13 cellular contexts compared by ENCODE assay signal in the genomic region with DNA sequence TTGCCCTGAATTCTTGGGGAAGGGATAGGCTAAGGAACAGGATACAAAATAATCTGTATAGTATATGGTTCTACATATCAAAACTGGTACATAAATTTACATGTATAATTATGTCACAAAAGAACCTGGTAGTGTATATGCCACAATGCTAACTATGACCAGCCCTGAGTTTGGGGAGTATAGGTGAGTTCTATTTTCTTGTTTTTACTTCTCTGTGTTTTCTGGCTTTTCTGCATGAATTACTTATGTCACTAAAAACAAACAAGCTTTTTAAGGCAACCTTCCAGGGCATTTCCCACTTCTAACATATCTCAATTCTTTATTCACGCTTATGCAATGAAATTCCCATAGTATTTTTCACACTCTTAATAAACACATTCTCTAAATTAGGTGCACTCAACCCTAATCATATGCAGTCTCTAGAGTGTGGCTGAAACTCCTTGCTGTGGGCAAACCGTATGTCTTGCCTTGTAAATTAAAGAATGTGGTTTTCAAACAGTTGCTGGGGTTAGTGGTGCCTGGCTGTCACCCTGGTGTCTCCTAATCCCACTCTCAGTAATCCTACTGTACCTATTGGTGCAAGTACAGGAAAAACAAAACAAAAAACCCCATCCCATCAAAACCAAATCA. TPM values are rescaled to one million over a fixed set of nuclear protein-coding genes. Genes with fewer than 3 reads are reported as not detected.
DNase-seq lines count a peak whose midpoint lies in the region; ATAC-seq and TF ChIP-seq lines count a peak whose summit lies in the region.
"Had no signal": no experiment of that assay in that cellular context is flagged by ENCODE, and none has a peak within 500 bp of the region (broad histone marks: within the 10 kb centered on the region; RNA-seq: fewer than 3 reads in every experiment).

No MANE protein-coding gene starts in this region.

- peak; percentile 87 for ATAC-seq in GM18511 (IDR thresholded peaks at IDR 0.05; ENCODE audit: unreplicated experiment)
- peak; percentile 54 for ATAC-seq in GM19468 (IDR thresholded peaks at IDR 0.05; ENCODE audit: extremely low read depth, unreplicated experiment)
- ATAC-seq in HG03064 (IDR thresholded peaks at IDR 0.05; ENCODE audit: low read depth, unreplicated experiment), result peak; percentile 82

- H3K4me3 ChIP-seq in colonic mucosa, result no peak overlapping the region
- H3K4me3 ChIP-seq in transverse colon, result no peak overlapping the region
- H3K4me3 ChIP-seq: HAP-1, tibial artery had no signal

- CTCF ChIA-PET in activated CD4-positive, alpha-beta memory T cell treated with anti-CD3 and anti-CD28 coated beads, Interleukin-2, amount 10 ng/mL, durations not matched to agents 7 days and 5 days (lab: Charles Lee), result no interaction called here

- H3K9me3 Mint-ChIP-seq in activated CD4-positive, alpha-beta memory T cell treated with anti-CD3 and anti-CD28 coated beads, Interleukin-2, amount 10 ng/mL, durations not matched to agents 7 days and 5 days, result no peaks in the 10 kb centered on the region

- TF ChIP-seq CTCF in colonic mucosa (IDR thresholded peaks at IDR 0.05), result no peak
- no peak for TF ChIP-seq CTCF in transverse colon (IDR thresholded peaks at IDR 0.05)

- intact Hi-C loops in colonic mucosa (cut with DNase I) (no loop called here), transverse colon (cut with DNase I; ENCODE audit: low total_unique reads) (no loop called here)

- no peaks in the 10 kb centered on the region for H3K36me3 ChIP-seq in colonic mucosa
- no peaks in the 10 kb centered on the region for H3K36me3 ChIP-seq in transverse colon
- H3K36me3 ChIP-seq: HAP-1, tibial artery had no signal

- no peak for TF ChIP-seq POLR2A in transverse colon (IDR thresholded peaks at IDR 0.05)

- 50 to 51% methylated on average over 2 of the region's 2 CpGs for WGBS in transverse colon (ENCODE audit: low coverage in 1 of 2), 2 donors

- H3K9me3 ChIP-seq in colonic mucosa (no peaks in the 10 kb centered on the region), transverse colon (no peaks in the 10 kb centered on the region)
- H3K9me3 ChIP-seq: HAP-1, tibial artery had no signal

- H3K4me3 Mint-ChIP-seq in activated CD4-positive, alpha-beta memory T cell treated with anti-CD3 and anti-CD28 coated beads, Interleukin-2, amount 10 ng/mL, durations not matched to agents 7 days and 5 days, result no peak overlapping the region

- peak overlapping the region; percentile 55 for H3K27ac Mint-ChIP-seq in activated CD4-positive, alpha-beta memory T cell treated with anti-CD3 and anti-CD28 coated beads, Interleukin-2, amount 10 ng/mL, durations not matched to agents 7 days and 5 days

- H3K9ac ChIP-seq in colonic mucosa (ENCODE audit: low read depth in 2 of 2, low read length in 2 of 2), result no peak overlapping the region

- peaks cover 95% of the 10 kb centered on the region for H3K4me1 Mint-ChIP-seq in activated CD4-positive, alpha-beta memory T cell treated with anti-CD3 and anti-CD28 coated beads, Interleukin-2, amount 10 ng/mL, durations not matched to agents 7 days and 5 days

- peaks cover 18% of the 10 kb centered on the region for H3K36me3 Mint-ChIP-seq in activated CD4-positive, alpha-beta memory T cell treated with anti-CD3 and anti-CD28 coated beads, Interleukin-2, amount 10 ng/mL, durations not matched to agents 7 days and 5 days (ENCODE audit: low read depth)

- POLR2A ChIA-PET in activated CD4-positive, alpha-beta memory T cell treated with anti-CD3 and anti-CD28 coated beads, Interleukin-2, amount 10 ng/mL, durations not matched to agents 7 days and 5 days (lab: Charles Lee), result interaction anchor here (1.8 to 10.4 kb wide), 2 partner anchors 10 to 14 kb away, joined by 7 to 145 read pairs; partner anchors contain the start of gene INSIG1

- TF ChIP-seq EP300 in transverse colon (IDR thresholded peaks at IDR 0.05; ENCODE audit: low read depth), result no peak

- no peaks in the 10 kb centered on the region for H3K27me3 ChIP-seq in colonic mucosa
- peaks cover 29% of the 10 kb centered on the region for H3K27me3 ChIP-seq in transverse colon

- DNase-seq in activated CD4-positive, alpha-beta memory T cell treated with anti-CD3 and anti-CD28 coated beads, Interleukin-2, amount 10 ng/mL, durations not matched to agents 7 days and 5 days, result peak; percentile 44
- DNase-seq in colonic mucosa, result no peak
- DNase-seq in effector CD8-positive, alpha-beta T cell (lab: John Stamatoyannopoulos, UW), result no peak
- no peak for DNase-seq in NCI-H1092 (lab: John Stamatoyannopoulos, UW)
- no peak for DNase-seq in transverse colon
- DNase-seq: activated effector memory CD4-positive, alpha-beta T cell treated with Interleukin-2 at 50 U/mL for 16 hours; effector CD4-positive, alpha-beta T cell; NCI-H187 treated with DMSO at 0.1 percent for 48 hours had no signal

- H3K4me1 ChIP-seq in colonic mucosa, result no peaks in the 10 kb centered on the region
- H3K4me1 ChIP-seq in transverse colon, result no peaks in the 10 kb centered on the region
- H3K4me1 ChIP-seq: HAP-1, tibial artery had no signal

- H3K27ac ChIP-seq in colonic mucosa, result no peak overlapping the region
- no peak overlapping the region for H3K27ac ChIP-seq in transverse colon
- H3K27ac ChIP-seq: tibial artery had no signal

- peaks cover 5% of the 10 kb centered on the region for H3K27me3 Mint-ChIP-seq in activated CD4-positive, alpha-beta memory T cell treated with anti-CD3 and anti-CD28 coated beads, Interleukin-2, amount 10 ng/mL, durations not matched to agents 7 days and 5 days

- in situ Hi-C loops in transverse colon (cut with MboI; ENCODE audit: low pct_ligation_motif_present in 1 of 4, low pct_unique_long_range_greater_than_20kb in 1 of 4, low sequenced_read_pairs in 3 of 4), result no loop called here

RNA-seq across cellular contexts. Expression of gene INSIG1, which starts 14.0 kb away (rescaled TPM):
- 100 to 1,000 TPM; 276 to 283 TPM for total RNA-seq in activated CD4-positive, alpha-beta memory T cell treated with anti-CD3 and anti-CD28 coated beads, Interleukin-2, amount 10 ng/mL, durations not matched to agents 7 days and 5 days
- total RNA-seq in colonic mucosa (100 to 1,000 TPM in 1 of 2 donors, 10 to 100 TPM in 1; 72.1 to 232 TPM), transverse colon (10 to 100 TPM; 28.7 to 65.5 (median 45.0) TPM)
